Comparison of ENCODE assay signal across 21 cellular contexts in genomic region chr10:47447740-47448139, GRCh38. TPM values are rescaled to one million over a fixed set of nuclear protein-coding genes. Genes with fewer than 3 reads are reported as not detected.
DNase-seq lines count a peak whose midpoint lies in the region; ATAC-seq, FAIRE-seq and TF ChIP-seq lines count a peak whose summit lies in the region.
"Had no signal": no experiment of that assay in that cellular context is flagged by ENCODE, and none has a peak within 500 bp of the region (broad histone marks: within the 10 kb centered on the region; RNA-seq: fewer than 3 reads in every experiment).

No MANE protein-coding gene starts in this region.

- DNase-seq in HepG2 (ENCODE audit: low spot score) (no peak), right lobe of liver (no peak), IMR-90 (no peak), neural crest cell (ENCODE audit: low read depth, low spot score) (no peak), trophoblast cell (no peak), germinal center (ENCODE audit: low spot score) (no peak)
- DNase-seq: 8988T; CD8-positive, alpha-beta T cell; HCEC 1CT; KBM-7 had no signal

- H3K27me3 Mint-ChIP-seq in neural crest cell (ENCODE audit: low read depth) = no peaks in the 10 kb centered on the region

- dilution Hi-C loops in IMR-90 (cut with HindIII; ENCODE audit: low sequenced_read_pairs, unreplicated experiment) = no loop called here

- H3K9ac ChIP-seq in HepG2 (ENCODE audit: insufficient read depth, low read depth, low read length) (no peak overlapping the region), IMR-90 (ENCODE audit: low read depth, low read length) (no peak overlapping the region), trophoblast cell (ENCODE audit: low read length) (no peak overlapping the region)
- H3K9ac ChIP-seq: BLaER1 treated with 17β-estradiol and CSF1 and Interleukin-3, amounts not matched to agents 10 nM and 100 nM had no signal

- no peak overlapping the region for H4K12ac ChIP-seq in trophoblast cell (ENCODE audit: low read depth, low read length)

- H3K4me2 ChIP-seq in HepG2 (ENCODE audit: low read depth, low read length) = no peak overlapping the region
- no peak overlapping the region for H3K4me2 ChIP-seq in IMR-90 (ENCODE audit: low read depth, low read length)
- no peak overlapping the region for H3K4me2 ChIP-seq in trophoblast cell (ENCODE audit: low read length)

- H3K9me1 ChIP-seq in IMR-90 (ENCODE audit: insufficient read depth, low read length) = peaks cover 9% of the 10 kb centered on the region

- H2BK5ac ChIP-seq in IMR-90 (ENCODE audit: low read depth, low read length, poor library complexity, severe bottlenecking) (peak overlapping the region; percentile 82), trophoblast cell (ENCODE audit: low read depth, low read length, poor library complexity) (no peak overlapping the region)

- H3K9me3 ChIP-seq in HepG2 (ENCODE audit: low read length) (peaks cover 15% of the 10 kb centered on the region), right lobe of liver (no peaks in the 10 kb centered on the region), IMR-90 (ENCODE audit: control insufficient read depth, insufficient read depth, low read length) (peaks cover 15% of the 10 kb centered on the region), trophoblast cell (ENCODE audit: insufficient read depth, low read depth, low read length) (peaks cover 11% of the 10 kb centered on the region)

- no peak for ATAC-seq in HepG2
- no peak for ATAC-seq in right lobe of liver
- ATAC-seq in IMR-90 (ENCODE audit: low read depth) = no peak
- no peak for ATAC-seq in HG03135 (IDR thresholded peaks at IDR 0.05; ENCODE audit: unreplicated experiment)
- ATAC-seq in activated CD4-positive, CD25-positive, alpha-beta regulatory T cell treated with anti-CD3 and anti-CD28 coated beads, Interleukin-2, amount 50 U/mL, for 24 hours = no peak
- ATAC-seq: CD8-positive, alpha-beta T cell had no signal

- H3K56ac ChIP-seq in IMR-90 (ENCODE audit: extremely low read depth, insufficient read depth, low read length) = no peak overlapping the region

- POLR2A ChIA-PET in HepG2 (lab: Yijun Ruan, JAX) = no interaction called here
- POLR2A ChIA-PET in IMR-90 (lab: Charles Lee; ENCODE audit: unreplicated experiment) = no interaction called here

- CTCF ChIA-PET in HepG2 (lab: Yijun Ruan, JAX; ENCODE audit: low intra/inter-chr PET ratio, low total read pairs) (no interaction called here), IMR-90 (lab: Yijun Ruan, JAX) (no interaction called here)

- H3K27ac ChIP-seq in HepG2 (ENCODE audit: extremely low read length, insufficient read depth, low read length) (no peak overlapping the region), right lobe of liver (no peak overlapping the region), IMR-90 (ENCODE audit: insufficient read depth, low read length) (no peak overlapping the region), trophoblast cell (ENCODE audit: low read depth, low read length) (no peak overlapping the region)

- H2BK15ac ChIP-seq in IMR-90 (ENCODE audit: low read depth, low read length) = no peak overlapping the region

- H2BK120ac ChIP-seq in IMR-90 (ENCODE audit: low read depth, low read length) (no peak overlapping the region), trophoblast cell (ENCODE audit: insufficient read depth, low read length, poor library complexity) (no peak overlapping the region)

- H3K4me3 ChIP-seq in HepG2 (replicated peaks in 1 of 3; ENCODE audit: insufficient read depth in 1 of 3, low read depth in 2 of 3, low read length in 3 of 3) (no peak overlapping the region), right lobe of liver (no peak overlapping the region), IMR-90 (ENCODE audit: insufficient read depth, low read depth, low read length) (no peak overlapping the region), trophoblast cell (ENCODE audit: low read depth, low read length) (peak overlapping the region; percentile 39)
- H3K4me3 ChIP-seq: BLaER1 treated with 17β-estradiol and CSF1 and Interleukin-3, amounts not matched to agents 10 nM and 100 nM had no signal

- intact Hi-C loops in HepG2 (cut with micrococcal nuclease; ENCODE audit: unreplicated experiment) (no loop called here), right lobe of liver (cut with DNase I) (no loop called here), IMR-90 (cut with micrococcal nuclease) (no loop called here)

- H3K27ac Mint-ChIP-seq in neural crest cell (ENCODE audit: unreplicated experiment) = peak overlapping the region; percentile 81
- H3K27ac Mint-ChIP-seq: CD8-positive, alpha-beta T cell had no signal

- no peak overlapping the region for H2BK20ac ChIP-seq in IMR-90 (ENCODE audit: low read depth, low read length)

- H3K36me3 Mint-ChIP-seq in neural crest cell (ENCODE audit: low read depth) = no peaks in the 10 kb centered on the region
- H3K36me3 Mint-ChIP-seq: CD8-positive, alpha-beta T cell had no signal

- TF ChIP-seq RAD21 in HepG2 (CRISPR knock-in tag; IDR thresholded peaks at IDR 0.05) (no peak), IMR-90 (IDR thresholded peaks at IDR 0.05; ENCODE audit: low read length) (no peak)

- TF ChIP-seq CTCF in HepG2 (CRISPR knock-in tag; IDR thresholded peaks at IDR 0.05) (no peak), right lobe of liver (IDR thresholded peaks at IDR 0.05) (no peak), IMR-90 (conservative IDR thresholded peaks at IDR 0.05; ENCODE audit: low read depth, low read length) (no peak), neural crest cell (conservative IDR thresholded peaks at IDR 0.05) (no peak)

- no peak overlapping the region for H2AFZ ChIP-seq in HepG2 (ENCODE audit: low read length)
- H2AFZ ChIP-seq in IMR-90 (replicated peaks; ENCODE audit: low read length, poor library complexity) = peak overlapping the region; percentile 13
- no peak overlapping the region for H2AFZ ChIP-seq in trophoblast cell (ENCODE audit: insufficient read depth, low read length, poor library complexity)

- peaks cover 3% of the 10 kb centered on the region for H3K4me1 Mint-ChIP-seq in neural crest cell

- no peak overlapping the region for H3K18ac ChIP-seq in IMR-90 (ENCODE audit: low read depth, low read length)
- no peak overlapping the region for H3K18ac ChIP-seq in trophoblast cell (ENCODE audit: low read length)

- no peaks in the 10 kb centered on the region for H3K79me2 ChIP-seq in HepG2 (ENCODE audit: insufficient read depth, low read length)
- H3K79me2 ChIP-seq in trophoblast cell (ENCODE audit: control insufficient read depth, insufficient read depth, low read length, poor library complexity) = no peaks in the 10 kb centered on the region

- TF ChIP-seq POLR2A in HepG2 (IDR thresholded peaks at IDR 0.05; ENCODE audit: insufficient read depth in 1 of 2, low read depth in 2 of 2, low read length in 2 of 2) = no peak
- no peak for TF ChIP-seq POLR2A in right lobe of liver (IDR thresholded peaks at IDR 0.05)
- no peak for TF ChIP-seq POLR2A in IMR-90 (IDR thresholded peaks at IDR 0.05; ENCODE audit: low read depth, low read length)

- H3K27me3 ChIP-seq in HepG2 (ENCODE audit: control insufficient read depth in 1 of 2, insufficient read depth in 2 of 2, low read length in 2 of 2) = peaks cover 7 to 30% of the 10 kb centered on the region in 2 experiments; a peak in 4 of 5 replicates
- H3K27me3 ChIP-seq in right lobe of liver = no peaks in the 10 kb centered on the region
- H3K27me3 ChIP-seq in IMR-90 (ENCODE audit: control insufficient read depth, insufficient read depth, low read length) = peaks cover 19% of the 10 kb centered on the region
- no peaks in the 10 kb centered on the region for H3K27me3 ChIP-seq in trophoblast cell (ENCODE audit: insufficient read depth, low read length)

- no peak overlapping the region for H4K8ac ChIP-seq in IMR-90 (ENCODE audit: low read depth in 2 of 2, low read length in 2 of 2)
- H4K8ac ChIP-seq in trophoblast cell (ENCODE audit: low read depth, low read length) = no peak overlapping the region

- 44% methylated on average over 3 of the region's 3 CpGs for WGBS in HepG2 (ENCODE audit: low lambda C conversion rate)
- 50% methylated on average over 1 of the region's 3 CpGs for WGBS in right lobe of liver (ENCODE audit: insufficient coverage, low coverage, low lambda C conversion rate, missing lambda C conversion rate)
- 50% methylated on average over 2 of the region's 3 CpGs; no CpG with 5 or more reads in 1 of the 2 experiments for WGBS in IMR-90 (ENCODE audit: extremely low coverage in 2 of 2, insufficient read length in 1 of 2), 2 experiments
- WGBS in trophoblast cell (ENCODE audit: extremely low coverage, insufficient coverage, insufficient read length) = no CpG with 5 or more reads among the region's 3 CpGs

- H2BK12ac ChIP-seq in trophoblast cell (ENCODE audit: low read length) = no peak overlapping the region

- H4K20me1 ChIP-seq in HepG2 (ENCODE audit: insufficient read depth, low read length) = no peaks in the 10 kb centered on the region
- no peaks in the 10 kb centered on the region for H4K20me1 ChIP-seq in IMR-90 (ENCODE audit: insufficient read depth, low read length)

- no peak overlapping the region for H2AK9ac ChIP-seq in IMR-90 (replicated peaks; ENCODE audit: low read depth, low read length, poor library complexity)

- no peak overlapping the region for H3K4me3 Mint-ChIP-seq in neural crest cell
- H3K4me3 Mint-ChIP-seq: CD8-positive, alpha-beta T cell had no signal

- no peak overlapping the region for H2AK5ac ChIP-seq in IMR-90 (ENCODE audit: low read depth, low read length)
- H2AK5ac ChIP-seq in trophoblast cell (ENCODE audit: low read length) = no peak overlapping the region

- no peaks in the 10 kb centered on the region for H3K4me1 ChIP-seq in HepG2 (ENCODE audit: insufficient read depth, low read length)
- H3K4me1 ChIP-seq in right lobe of liver = no peaks in the 10 kb centered on the region
- no peaks in the 10 kb centered on the region for H3K4me1 ChIP-seq in IMR-90 (ENCODE audit: control insufficient read depth, insufficient read depth, low read length)
- H3K4me1 ChIP-seq in trophoblast cell (ENCODE audit: control insufficient read depth in 1 of 2, insufficient read depth in 2 of 2, low read length in 2 of 2) = peaks cover under 1 to 4% of the 10 kb centered on the region in 2 experiments

- H3K23ac ChIP-seq in IMR-90 (ENCODE audit: low read depth, low read length) = no peak overlapping the region
- H3K23ac ChIP-seq in trophoblast cell (ENCODE audit: low read length) = peak overlapping the region; percentile 46

- H3K4ac ChIP-seq in IMR-90 (ENCODE audit: low read depth, low read length) = no peak overlapping the region
- no peak overlapping the region for H3K4ac ChIP-seq in trophoblast cell (ENCODE audit: low read depth, low read length)

- no peaks in the 10 kb centered on the region for H3K79me1 ChIP-seq in IMR-90 (ENCODE audit: low read depth in 1 of 2, low read length in 2 of 2)
- H3K79me1 ChIP-seq in trophoblast cell (ENCODE audit: low read length) = peaks cover 1% of the 10 kb centered on the region

- FAIRE-seq in HepG2 (lab: Jason Lieb, UNC) = no peak
- FAIRE-seq: D721Med, G401.6, GM12891, GM19239 had no signal

- no peak overlapping the region for H4K5ac ChIP-seq in IMR-90 (ENCODE audit: low read depth, low read length)

- TF ChIP-seq EP300 in HepG2 (IDR thresholded peaks at IDR 0.05; ENCODE audit: low read depth in 2 of 2, low read length in 2 of 2) (no peak), HepG2 (CRISPR knock-in tag; IDR thresholded peaks at IDR 0.05; ENCODE audit: borderline replicate concordance) (no peak)

- H3K14ac ChIP-seq in IMR-90 (replicated peaks; ENCODE audit: low read depth, low read length) = no peak overlapping the region
- no peak overlapping the region for H3K14ac ChIP-seq in trophoblast cell (ENCODE audit: low read length)

- in situ Hi-C loops in HepG2 (cut with HindIII; ENCODE audit: extremely low pct_ligation_motif_present, low pct_unique_long_range_greater_than_20kb) = no loop called here
- in situ Hi-C loops in IMR-90 (cut with MboI; ENCODE audit: low sequenced_read_pairs) = no loop called here

- H3K36me3 ChIP-seq in HepG2 (replicated peaks in 1 of 2; ENCODE audit: control insufficient read depth in 1 of 2, insufficient read depth in 2 of 2, low read length in 2 of 2) (no peaks in the 10 kb centered on the region), right lobe of liver (no peaks in the 10 kb centered on the region), IMR-90 (ENCODE audit: control insufficient read depth, insufficient read depth, low read length) (no peaks in the 10 kb centered on the region), trophoblast cell (ENCODE audit: control insufficient read depth in 1 of 2, insufficient read depth in 2 of 2, low read length in 2 of 2) (no peaks in the 10 kb centered on the region)
- H3K36me3 ChIP-seq: BLaER1 treated with 17β-estradiol and CSF1 and Interleukin-3, amounts not matched to agents 10 nM and 100 nM had no signal

- H3K9me3 Mint-ChIP-seq in neural crest cell = peaks cover 10% of the 10 kb centered on the region

- BruUV-seq in HepG2 (replicated peaks; lab: Mats Ljungman, UMichigan) (no TSS peak), IMR-90 (replicated peaks; lab: Mats Ljungman, UMichigan) (no TSS peak)

- H4K91ac ChIP-seq in IMR-90 (ENCODE audit: insufficient read depth, low read depth, low read length) (no peak overlapping the region), trophoblast cell (ENCODE audit: low read depth, low read length) (no peak overlapping the region)

RNA-seq across cellular contexts. Expression of gene ANXA8, which starts 36.2 kb away (rescaled TPM):
- total RNA-seq in HepG2 (2016; rRNA removed; fragmentation: Illumina TruSeq; extraction: Trizol) (not detected in 2 replicates), right lobe of liver (1 to 10 TPM in 2 of 6 experiments, under 1 TPM in 4; 0.38 to 1.7 (median 0.72) TPM), IMR-90 (2012; rRNA removed) (0.83 and 0.90 TPM in 2 replicates), neural crest cell (not detected in 2 replicates)
- not detected in 2 replicates for total RNA-seq in HepG2 (2016; cell fraction: cytosol; rRNA removed; fragmentation: Illumina TruSeq; extraction: Trizol; ENCODE audit: low read depth)
- 0.09 TPM in 1 of 2 replicates, not detected in the other for total RNA-seq in HepG2 (2016; cell fraction: insoluble cytoplasmic fraction; rRNA removed; fragmentation: Illumina TruSeq; extraction: Trizol)
- total RNA-seq in HepG2 (2016; cell fraction: membrane; rRNA removed; fragmentation: Illumina TruSeq; extraction: Trizol) = 0.10 TPM in 1 of 2 replicates, not detected in the other
- not detected in 2 replicates for total RNA-seq in HepG2 (2016; cell fraction: nucleus; rRNA removed; fragmentation: Illumina TruSeq; extraction: Trizol)
- polyA plus RNA-seq in HepG2 (2011; rRNA removed) (not detected in 2 replicates), IMR-90 (2012; rRNA removed) (1.1 and 1.3 TPM in 2 replicates)
- not detected in 2 replicates for polyA plus RNA-seq in HepG2 (2011; cell fraction: cytosol; rRNA removed)
- polyA plus RNA-seq in HepG2 (2011; cell fraction: nucleus; rRNA removed) = 0.09 and 0.11 TPM in 2 replicates
- not detected in 2 replicates for polyA plus RNA-seq in HepG2 (2012)
- polyA plus RNA-seq in HepG2 (2016; cell fraction: cytosol; fragmentation: Illumina TruSeq; extraction: Trizol; ENCODE audit: low read depth) = not detected in 2 replicates
- not detected in 2 replicates for polyA plus RNA-seq in HepG2 (2016; cell fraction: insoluble cytoplasmic fraction; fragmentation: Illumina TruSeq; extraction: Trizol; ENCODE audit: low read depth)
- not detected in 2 replicates for polyA plus RNA-seq in HepG2 (2016; cell fraction: membrane; fragmentation: Illumina TruSeq; extraction: Trizol; ENCODE audit: low read depth)
- not detected in 2 replicates for polyA plus RNA-seq in HepG2 (2016; cell fraction: nucleus; fragmentation: Illumina TruSeq; extraction: Trizol; ENCODE audit: insufficient read depth, low read depth)
- 44.5 TPM in 1 of 2 replicates, not detected in the other for polyA minus RNA-seq in HepG2 (2011; rRNA and poly(A)+ RNA removed; ENCODE audit: low replicate concordance)
- not detected in 2 replicates for polyA minus RNA-seq in HepG2 (2011; cell fraction: cytosol; rRNA and poly(A)+ RNA removed)
- not detected in 2 replicates for polyA minus RNA-seq in HepG2 (2011; cell fraction: nucleus; rRNA and poly(A)+ RNA removed)
- polyA plus RNA-seq in IMR-90 (2012; cell fraction: cytosol; rRNA removed) = 0.46 and 0.56 TPM in 2 replicates
- 2.2 and 4.2 TPM in 2 replicates for polyA plus RNA-seq in IMR-90 (2012; cell fraction: nucleus; rRNA removed; ENCODE audit: low replicate concordance)
- 16.3 and 18.5 TPM in 2 replicates for polyA plus RNA-seq in trophoblast cell (2013)
- total RNA-seq: A673; CD8-positive, alpha-beta T cell; HT-29 had no signal

RNA-seq across cellular contexts. Expression of gene FAM25G, which starts 43.8 kb away (rescaled TPM):
- total RNA-seq in HepG2 (2016; rRNA removed; fragmentation: Illumina TruSeq; extraction: Trizol) (not detected in 2 replicates), right lobe of liver (not detected), IMR-90 (2012; rRNA removed) (not detected in 2 replicates), neural crest cell (not detected in 2 replicates)
- not detected in 2 replicates for total RNA-seq in HepG2 (2016; cell fraction: cytosol; rRNA removed; fragmentation: Illumina TruSeq; extraction: Trizol; ENCODE audit: low read depth)
- total RNA-seq in HepG2 (2016; cell fraction: insoluble cytoplasmic fraction; rRNA removed; fragmentation: Illumina TruSeq; extraction: Trizol) = not detected in 2 replicates
- not detected in 2 replicates for total RNA-seq in HepG2 (2016; cell fraction: membrane; rRNA removed; fragmentation: Illumina TruSeq; extraction: Trizol)
- not detected in 2 replicates for total RNA-seq in HepG2 (2016; cell fraction: nucleus; rRNA removed; fragmentation: Illumina TruSeq; extraction: Trizol)
- polyA plus RNA-seq in HepG2 (2011; rRNA removed) (not detected in 2 replicates), IMR-90 (2012; rRNA removed) (not detected in 2 replicates)
- polyA plus RNA-seq in HepG2 (2011; cell fraction: cytosol; rRNA removed) = not detected in 2 replicates
- polyA plus RNA-seq in HepG2 (2011; cell fraction: nucleus; rRNA removed) = not detected in 2 replicates
- not detected in 2 replicates for polyA plus RNA-seq in HepG2 (2012)
- polyA plus RNA-seq in HepG2 (2016; cell fraction: cytosol; fragmentation: Illumina TruSeq; extraction: Trizol; ENCODE audit: low read depth) = not detected in 2 replicates
- not detected in 2 replicates for polyA plus RNA-seq in HepG2 (2016; cell fraction: insoluble cytoplasmic fraction; fragmentation: Illumina TruSeq; extraction: Trizol; ENCODE audit: low read depth)
- not detected in 2 replicates for polyA plus RNA-seq in HepG2 (2016; cell fraction: membrane; fragmentation: Illumina TruSeq; extraction: Trizol; ENCODE audit: low read depth)
- polyA plus RNA-seq in HepG2 (2016; cell fraction: nucleus; fragmentation: Illumina TruSeq; extraction: Trizol; ENCODE audit: insufficient read depth, low read depth) = not detected in 2 replicates
- polyA minus RNA-seq in HepG2 (2011; rRNA and poly(A)+ RNA removed; ENCODE audit: low replicate concordance) = not detected in 2 replicates
- polyA minus RNA-seq in HepG2 (2011; cell fraction: cytosol; rRNA and poly(A)+ RNA removed) = not detected in 2 replicates
- polyA minus RNA-seq in HepG2 (2011; cell fraction: nucleus; rRNA and poly(A)+ RNA removed) = not detected in 2 replicates
- not detected in 2 replicates for polyA plus RNA-seq in IMR-90 (2012; cell fraction: cytosol; rRNA removed)
- not detected in 2 replicates for polyA plus RNA-seq in IMR-90 (2012; cell fraction: nucleus; rRNA removed; ENCODE audit: low replicate concordance)
- 0.37 and 0.74 TPM in 2 replicates for polyA plus RNA-seq in trophoblast cell (2013)
- total RNA-seq: A673; CD8-positive, alpha-beta T cell; H4; HT-29 had no signal
- polyA plus RNA-seq: AG04450 had no signal
